Comparison of ENCODE assay signal across 10 cellular contexts in the genomic region with DNA sequence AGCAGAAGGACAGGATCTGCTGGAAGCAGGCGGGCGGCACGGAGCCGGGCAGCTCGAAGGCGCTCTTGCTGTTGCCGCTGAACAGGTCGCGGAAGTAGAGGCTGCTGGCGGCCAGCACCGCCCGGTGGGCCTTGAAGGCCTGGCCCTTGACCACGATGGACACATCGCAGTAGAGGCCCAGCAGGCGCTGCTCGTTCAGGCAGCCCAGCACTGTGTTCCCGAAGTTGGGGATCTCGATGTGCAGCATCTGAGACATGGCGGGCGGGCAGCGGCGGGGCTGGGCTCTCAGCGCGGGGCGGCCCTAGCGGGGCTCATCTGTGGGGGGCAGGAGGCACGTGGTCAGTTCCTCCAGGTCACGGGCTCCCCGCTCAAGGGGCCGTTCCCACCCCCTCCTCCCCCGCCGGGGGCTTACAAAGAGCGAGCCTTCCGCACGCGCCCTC. TPM values are rescaled to one million over a fixed set of nuclear protein-coding genes. Genes with fewer than 3 reads are reported as not detected.
DNase-seq lines count a peak whose midpoint lies in the region; ATAC-seq, FAIRE-seq and TF ChIP-seq lines count a peak whose summit lies in the region.
"Had no signal": no experiment of that assay in that cellular context is flagged by ENCODE, and none has a peak within 500 bp of the region (broad histone marks: within the 10 kb centered on the region; RNA-seq: fewer than 3 reads in every experiment).

No MANE protein-coding gene starts in this region.

- CTCF ChIA-PET in BJ (lab: Yijun Ruan, JAX): interaction anchor here (0.7 kb wide), 1 partner anchor 62 kb away, joined by 3 read pairs; no protein-coding TSS in a partner anchor

- H3K4me1 Mint-ChIP-seq in glutamatergic neuron (ENCODE audit: low read depth, unreplicated experiment): peaks cover 3% of the 10 kb centered on the region

- no peak for FAIRE-seq in H54 (lab: Jason Lieb, UNC)
- FAIRE-seq: GM12891 had no signal

- TF ChIP-seq CTCF in BJ (IDR thresholded peaks at IDR 0.05; ENCODE audit: insufficient read depth, low read depth, low read length) (no peak), VCaP (conservative IDR thresholded peaks at IDR 0.05) (no peak), glutamatergic neuron (IDR thresholded peaks at IDR 0.05; ENCODE audit: partially characterized antibody, unreplicated experiment) (no peak), neutrophil (IDR thresholded peaks at IDR 0.05) (no peak)

- no peak for ATAC-seq in HG03097 (IDR thresholded peaks at IDR 0.05; ENCODE audit: low FRiP score, unreplicated experiment)
- ATAC-seq: psoas muscle had no signal

- no peaks in the 10 kb centered on the region for H3K36me3 Mint-ChIP-seq in glutamatergic neuron (ENCODE audit: unreplicated experiment)

- peaks cover 15% of the 10 kb centered on the region for H3K36me3 ChIP-seq in BJ (ENCODE audit: control insufficient read depth, insufficient read depth, low read length)
- H3K36me3 ChIP-seq in neutrophil: peaks cover 38% of the 10 kb centered on the region

- H3K27ac ChIP-seq in VCaP (peak overlapping the region; percentile 93; the same call in 1 of the 2 replicates), neutrophil (peak overlapping the region; percentile 86)
- H3K27ac ChIP-seq: psoas muscle had no signal

- peaks cover 66 to 73% of the 10 kb centered on the region in 2 experiments for H3K4me1 ChIP-seq in neutrophil (ENCODE audit: control insufficient read depth in 1 of 2, insufficient read depth in 1 of 2, low read depth in 1 of 2, low read length in 1 of 2)

- peak overlapping the region; percentile 53 for H3K4me3 ChIP-seq in BJ (ENCODE audit: low read depth, low read length)
- H3K4me3 ChIP-seq in neutrophil (ENCODE audit: low read depth in 1 of 2, low read length in 1 of 2): peak overlapping the region; percentile 82 to 98

- H3K27ac Mint-ChIP-seq in glutamatergic neuron (ENCODE audit: unreplicated experiment): no peak overlapping the region

- POLR2A ChIA-PET in BJ (lab: Charles Lee): no interaction called here

- H3K9me3 Mint-ChIP-seq in glutamatergic neuron (ENCODE audit: unreplicated experiment): peaks cover 1% of the 10 kb centered on the region

- H3K27me3 ChIP-seq in BJ (ENCODE audit: control insufficient read depth, insufficient read depth, low read length): no peaks in the 10 kb centered on the region
- H3K27me3 ChIP-seq in neutrophil: peaks cover 20% of the 10 kb centered on the region

- H3K27me3 Mint-ChIP-seq in glutamatergic neuron (ENCODE audit: unreplicated experiment): peaks cover 3% of the 10 kb centered on the region

- DNase-seq in BJ (ENCODE audit: low read depth) (no peak), glutamatergic neuron (peak; percentile 22), NCI-H1417 (lab: John Stamatoyannopoulos, UW) (no peak), H54 (ENCODE audit: insufficient read length, low spot score) (no peak), T1000 (lab: John Stamatoyannopoulos, UW) (no peak)
- DNase-seq: psoas muscle had no signal

- TF ChIP-seq POLR2A in H54 (IDR thresholded peaks at IDR 0.05; ENCODE audit: low read depth, low read length): no peak

- H3K9me3 ChIP-seq in neutrophil: no peaks in the 10 kb centered on the region
- H3K9me3 ChIP-seq: psoas muscle had no signal

- H3K4me3 Mint-ChIP-seq in glutamatergic neuron (ENCODE audit: unreplicated experiment): no peak overlapping the region

RNA-seq across cellular contexts. Expression of gene NACC2, which starts 44.8 kb away (rescaled TPM):
- polyA plus RNA-seq in BJ (2011; rRNA removed): 14.7 and 19.2 TPM in 2 replicates
- 24.7 and 26.4 TPM in 2 replicates for polyA minus RNA-seq in BJ (2011; rRNA and poly(A)+ RNA removed)
- 3.9 TPM for total RNA-seq in glutamatergic neuron (ENCODE audit: unreplicated experiment)
